ENCODE assay signal across 1 cellular context in the genomic region with DNA sequence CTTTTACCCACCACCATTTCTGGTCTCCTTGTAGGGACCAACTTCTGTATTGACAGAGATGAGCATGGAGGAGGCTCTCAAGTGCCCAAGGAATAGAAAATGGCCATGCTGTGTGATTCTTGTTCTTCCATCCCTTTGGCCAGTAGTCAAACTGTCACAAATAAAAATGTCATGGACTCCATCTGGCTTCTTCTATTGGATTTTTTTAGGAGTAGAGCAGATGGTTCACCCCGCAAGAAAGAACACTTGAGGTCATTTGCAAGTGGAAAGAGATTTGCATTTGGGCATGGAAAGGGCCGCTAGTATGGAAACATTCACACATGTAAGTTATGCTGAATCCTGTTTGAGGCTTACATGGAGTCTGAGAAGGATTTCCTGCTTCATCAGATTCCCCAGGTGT.
TF ChIP-seq lines count a peak whose summit lies in the region.

No MANE protein-coding gene starts in this region.

TF ChIP-seq in K562, 482 proteins besides CTCF, POLR2A, EP300 and RAD21 (continued from another document):
- TF ChIP-seq, protein P1, sequence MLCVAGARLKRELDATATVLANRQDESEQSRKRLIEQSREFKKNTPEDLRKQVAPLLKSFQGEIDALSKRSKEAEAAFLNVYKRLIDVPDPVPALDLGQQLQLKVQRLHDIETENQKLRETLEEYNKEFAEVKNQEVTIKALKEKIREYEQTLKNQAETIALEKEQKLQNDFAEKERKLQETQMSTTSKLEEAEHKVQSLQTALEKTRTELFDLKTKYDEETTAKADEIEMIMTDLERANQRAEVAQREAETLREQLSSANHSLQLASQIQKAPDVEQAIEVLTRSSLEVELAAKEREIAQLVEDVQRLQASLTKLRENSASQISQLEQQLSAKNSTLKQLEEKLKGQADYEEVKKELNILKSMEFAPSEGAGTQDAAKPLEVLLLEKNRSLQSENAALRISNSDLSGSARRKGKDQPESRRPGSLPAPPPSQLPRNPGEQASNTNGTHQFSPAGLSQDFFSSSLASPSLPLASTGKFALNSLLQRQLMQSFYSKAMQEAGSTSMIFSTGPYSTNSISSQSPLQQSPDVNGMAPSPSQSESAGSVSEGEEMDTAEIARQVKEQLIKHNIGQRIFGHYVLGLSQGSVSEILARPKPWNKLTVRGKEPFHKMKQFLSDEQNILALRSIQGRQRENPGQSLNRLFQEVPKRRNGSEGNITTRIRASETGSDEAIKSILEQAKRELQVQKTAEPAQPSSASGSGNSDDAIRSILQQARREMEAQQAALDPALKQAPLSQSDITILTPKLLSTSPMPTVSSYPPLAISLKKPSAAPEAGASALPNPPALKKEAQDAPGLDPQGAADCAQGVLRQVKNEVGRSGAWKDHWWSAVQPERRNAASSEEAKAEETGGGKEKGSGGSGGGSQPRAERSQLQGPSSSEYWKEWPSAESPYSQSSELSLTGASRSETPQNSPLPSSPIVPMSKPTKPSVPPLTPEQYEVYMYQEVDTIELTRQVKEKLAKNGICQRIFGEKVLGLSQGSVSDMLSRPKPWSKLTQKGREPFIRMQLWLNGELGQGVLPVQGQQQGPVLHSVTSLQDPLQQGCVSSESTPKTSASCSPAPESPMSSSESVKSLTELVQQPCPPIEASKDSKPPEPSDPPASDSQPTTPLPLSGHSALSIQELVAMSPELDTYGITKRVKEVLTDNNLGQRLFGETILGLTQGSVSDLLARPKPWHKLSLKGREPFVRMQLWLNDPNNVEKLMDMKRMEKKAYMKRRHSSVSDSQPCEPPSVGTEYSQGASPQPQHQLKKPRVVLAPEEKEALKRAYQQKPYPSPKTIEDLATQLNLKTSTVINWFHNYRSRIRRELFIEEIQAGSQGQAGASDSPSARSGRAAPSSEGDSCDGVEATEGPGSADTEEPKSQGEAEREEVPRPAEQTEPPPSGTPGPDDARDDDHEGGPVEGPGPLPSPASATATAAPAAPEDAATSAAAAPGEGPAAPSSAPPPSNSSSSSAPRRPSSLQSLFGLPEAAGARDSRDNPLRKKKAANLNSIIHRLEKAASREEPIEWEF (CRISPR knock-in tag; IDR thresholded peaks at IDR 0.05), result no peak
- no peak for TF ChIP-seq ARID1B (IDR thresholded peaks at IDR 0.05)
- no peak for TF ChIP-seq TCF15 (CRISPR knock-in tag; IDR thresholded peaks at IDR 0.05)
- TF ChIP-seq ELF2 (CRISPR knock-in tag; IDR thresholded peaks at IDR 0.05), result no peak
- TF ChIP-seq BRF1 (IDR thresholded peaks at IDR 0.05; ENCODE audit: borderline replicate concordance, extremely low read depth, insufficient read length), result no peak
- no peak for TF ChIP-seq HNRNPUL1 (IDR thresholded peaks at IDR 0.05; ENCODE audit: low read length)
- TF ChIP-seq BMI1 (IDR thresholded peaks at IDR 0.05; ENCODE audit: low read length), result no peak
- TF ChIP-seq E4F1 (CRISPR knock-in tag; IDR thresholded peaks at IDR 0.05; ENCODE audit: borderline replicate concordance), result no peak
- TF ChIP-seq SAP30 (IDR thresholded peaks at IDR 0.05; ENCODE audit: borderline replicate concordance, insufficient read depth, low read depth, low read length, poor library complexity, severe bottlenecking), result no peak
- no peak for TF ChIP-seq ELK1 (CRISPR knock-in tag; IDR thresholded peaks at IDR 0.05)
- TF ChIP-seq KAT2B (IDR thresholded peaks at IDR 0.05; ENCODE audit: low read depth, low read length), result no peak
- TF ChIP-seq PTBP1 (IDR thresholded peaks at IDR 0.05; ENCODE audit: low read depth, low read length), result no peak
- TF ChIP-seq ARID3B (CRISPR knock-in tag; IDR thresholded peaks at IDR 0.05; ENCODE audit: borderline replicate concordance), result no peak
- TF ChIP-seq ZNF695 (CRISPR knock-in tag; IDR thresholded peaks at IDR 0.05), result no peak
- no peak for TF ChIP-seq STAG1 (CRISPR knock-in tag; IDR thresholded peaks at IDR 0.05; ENCODE audit: borderline replicate concordance)
- TF ChIP-seq GABPB1 (CRISPR knock-in tag; IDR thresholded peaks at IDR 0.05), result no peak
- no peak for TF ChIP-seq POLR2H (tag; IDR thresholded peaks at IDR 0.05; ENCODE audit: low read depth)
